Comparison of ENCODE assay signal across 24 cellular contexts in genomic region chr1:162466797-162467196, GRCh38. TPM values are rescaled to one million over a fixed set of nuclear protein-coding genes. Genes with fewer than 3 reads are reported as not detected.
"Had no signal": no experiment of that assay in that cellular context is flagged by ENCODE, and none has a peak within 500 bp of the region (broad histone marks: within the 10 kb centered on the region; RNA-seq: fewer than 3 reads in every experiment).

No MANE protein-coding gene starts in this region.

- H3K9me3 Mint-ChIP-seq: dendritic cell treated with granulocyte-macrophage colony-stimulating factor and Interleukin-4, amounts not matched to agents 40 ng/mL and 50 ng/mL, for 4 days; type B pancreatic cell had no signal

- H3K36me3 ChIP-seq: esophagus squamous epithelium, gastroesophageal sphincter, neutrophil, ovary, right atrium auricular region, sigmoid colon, thoracic aorta, vagina had no signal

- H3K9me3 ChIP-seq: esophagus squamous epithelium, gastroesophageal sphincter, neutrophil, ovary, right atrium auricular region, sigmoid colon, thoracic aorta, vagina had no signal

- H3K4me1 ChIP-seq: gastroesophageal sphincter, right atrium auricular region, sigmoid colon, vagina had no signal

- H3K36me3 Mint-ChIP-seq: type B pancreatic cell had no signal

- H3K4me1 Mint-ChIP-seq: naive thymus-derived CD4-positive, alpha-beta T cell; nephron progenitor cell; stimulated activated naive B cell treated with anti-CD40 and anti-IgM and Interleukin-4, amounts not matched to agents 10 μg/mL and 1 μg/mL and 100 μg/mL, for 72 hours; stimulated activated naive CD8-positive, alpha-beta T cell treated with anti-CD3 and anti-CD28 coated beads, Interleukin-15, amount 100 ng/mL, for 72 hours had no signal

- H3K4me3 Mint-ChIP-seq: dendritic cell treated with granulocyte-macrophage colony-stimulating factor and Interleukin-4, amounts not matched to agents 40 ng/mL and 50 ng/mL, for 4 days; naive thymus-derived CD4-positive, alpha-beta T cell; nephron progenitor cell; stimulated activated naive B cell treated with anti-CD40 and anti-IgM and Interleukin-4, amounts not matched to agents 10 μg/mL and 1 μg/mL and 100 μg/mL, for 72 hours; stimulated activated naive CD8-positive, alpha-beta T cell treated with anti-CD3 and anti-CD28 coated beads, Interleukin-15, amount 100 ng/mL, for 72 hours; type B pancreatic cell had no signal

- DNase-seq: esophagus squamous epithelium; foreskin fibroblast; head of caudate nucleus; kidney; left cardiac atrium; left ventricle myocardium superior; naive thymus-derived CD4-positive, alpha-beta T cell; nephron progenitor cell; ovary; sigmoid colon; stimulated activated CD4-positive, alpha-beta T cell treated with anti-CD3 and anti-CD28 coated beads, Interleukin-2, amount 100 ng/mL, for 24 hours; stimulated activated CD4-positive, alpha-beta T cell treated with anti-CD3 and anti-CD28 coated beads, Interleukin-4, amount 100 ng/mL, for 4 hours; stimulated activated naive B cell treated with anti-CD40 and anti-IgM and Interleukin-4, amounts not matched to agents 10 μg/mL and 1 μg/mL and 100 μg/mL, for 72 hours; stimulated activated naive CD8-positive, alpha-beta T cell treated with anti-CD3 and anti-CD28 coated beads, Interleukin-15, amount 100 ng/mL, for 72 hours had no signal

- H3K27ac Mint-ChIP-seq: dendritic cell treated with granulocyte-macrophage colony-stimulating factor and Interleukin-4, amounts not matched to agents 40 ng/mL and 50 ng/mL, for 4 days; naive thymus-derived CD4-positive, alpha-beta T cell; nephron progenitor cell; stimulated activated naive B cell treated with anti-CD40 and anti-IgM and Interleukin-4, amounts not matched to agents 10 μg/mL and 1 μg/mL and 100 μg/mL, for 72 hours; stimulated activated naive CD8-positive, alpha-beta T cell treated with anti-CD3 and anti-CD28 coated beads, Interleukin-15, amount 100 ng/mL, for 72 hours; type B pancreatic cell had no signal

- H3K27me3 ChIP-seq: esophagus squamous epithelium, hepatocyte, ovary, right atrium auricular region, sigmoid colon, vagina had no signal

- ATAC-seq: gastroesophageal sphincter; left cardiac atrium; left ventricle myocardium superior; naive thymus-derived CD4-positive, alpha-beta T cell; stimulated activated naive B cell treated with anti-CD40 and anti-IgM and Interleukin-4, amounts not matched to agents 10 μg/mL and 1 μg/mL and 100 μg/mL, for 72 hours; stimulated activated naive CD8-positive, alpha-beta T cell treated with anti-CD3 and anti-CD28 coated beads, Interleukin-15, amount 100 ng/mL, for 72 hours had no signal

- H3K27ac ChIP-seq: esophagus squamous epithelium, gastroesophageal sphincter, hepatocyte, neutrophil, ovary, right atrium auricular region, sigmoid colon, skin epidermis, thoracic aorta, vagina had no signal

- H3K4me3 ChIP-seq: esophagus squamous epithelium, gastroesophageal sphincter, hepatocyte, ovary, right atrium auricular region, sigmoid colon, skin epidermis, thoracic aorta, vagina had no signal

RNA-seq across cellular contexts. Expression of gene SH2D1B, which starts 54.9 kb away (rescaled TPM):
- total RNA-seq: hepatocyte, lung microvascular endothelial cell, sigmoid colon, vagina had no signal
